ENCODE assay signal across 14 cellular contexts in genomic region chr9:83794051-83794450, GRCh38.
"Had no signal": no experiment of that assay in that cellular context is flagged by ENCODE, and none has a peak within 500 bp of the region (broad histone marks: within the 10 kb centered on the region; RNA-seq: fewer than 3 reads in every experiment).

No MANE protein-coding gene starts in this region.

- H3K27me3 ChIP-seq: cardiac muscle cell, dorsolateral prefrontal cortex had no signal

- H3K4me1 ChIP-seq: lower lobe of right lung had no signal

- H3K9me3 ChIP-seq: lower lobe of right lung had no signal

- DNase-seq: activated CD4-positive, alpha-beta T cell treated with anti-CD3 and anti-CD28 coated beads, Interleukin-2, amount 50 U/mL, for 1 hour; activated naive CD4-positive, alpha-beta T cell treated with anti-CD3 and anti-CD28 coated beads, Interleukin-2, amount 50 U/mL, for 16 hours; dorsolateral prefrontal cortex; endodermal cell; left cardiac atrium; lower lobe of right lung; nephron progenitor cell; occipital lobe; right cardiac atrium; small intestine; stimulated activated CD4-positive, alpha-beta T cell treated with anti-CD3 and anti-CD28 coated beads, Interleukin-4, amount 100 ng/mL, for 24 hours; stimulated activated naive CD4-positive, alpha-beta T cell treated with Interleukin-2 at 50 U/mL for 16 hours had no signal

- H3K27ac ChIP-seq: cardiac muscle cell, dorsolateral prefrontal cortex, lower lobe of right lung had no signal

- H3K4me3 ChIP-seq: cardiac muscle cell, dorsolateral prefrontal cortex, lower lobe of right lung had no signal

- ATAC-seq: activated CD4-positive, CD25-positive, alpha-beta regulatory T cell treated with anti-CD3 and anti-CD28 coated beads, Interleukin-2, amount 50 U/mL, for 24 hours; left cardiac atrium; lower lobe of right lung; right cardiac atrium had no signal
